Comparison of ENCODE assay signal across 19 cellular contexts in genomic region chr7:70353310-70353947, GRCh38.
DNase-seq lines count a peak whose midpoint lies in the region; TF ChIP-seq lines count a peak whose summit lies in the region.
"Had no signal": no experiment of that assay in that cellular context is flagged by ENCODE, and none has a peak within 500 bp of the region (broad histone marks: within the 10 kb centered on the region; RNA-seq: fewer than 3 reads in every experiment).

No MANE protein-coding gene starts in this region.

- no peak overlapping the region for H3K4me3 ChIP-seq in GM23248
- no peak overlapping the region for H3K4me3 ChIP-seq in fibroblast of mammary gland (ENCODE audit: control insufficient read depth, low read depth, low read length)
- H3K4me3 ChIP-seq: A549, left ventricle myocardium inferior had no signal

- no peaks in the 10 kb centered on the region for H3K27me3 ChIP-seq in GM23248 (replicated peaks; ENCODE audit: insufficient read depth)

- no peak overlapping the region for H3K27ac ChIP-seq in GM23248
- H3K27ac ChIP-seq: A549, left ventricle myocardium inferior had no signal

- no peaks in the 10 kb centered on the region for H3K4me1 ChIP-seq in GM23248 (ENCODE audit: insufficient read depth)
- H3K4me1 ChIP-seq: A549 had no signal

- H3K79me2 ChIP-seq in GM23248 (ENCODE audit: insufficient read depth): no peaks in the 10 kb centered on the region

- in situ Hi-C loops in GM23248 (cut with MboI): no loop called here

- H3K9me3 ChIP-seq in GM23248 (ENCODE audit: low read depth): no peaks in the 10 kb centered on the region
- H3K9me3 ChIP-seq: A549, left ventricle myocardium inferior had no signal

- no peak overlapping the region for H3K27ac Mint-ChIP-seq in activated T-helper 1 cell treated with anti-CD3 and anti-CD28 coated beads, Interleukin-12 subunit alpha, Interleukin-12 subunit beta, Interleukin-2, Interleukin-4 antibody, amounts not matched to agents 30 ng/mL and 10 ng/mL and 1 ng/mL, durations not matched to agents 14 hours and 24 hours and 36 hours
- H3K27ac Mint-ChIP-seq: activated CD4-positive, alpha-beta T cell treated with anti-CD3 and anti-CD28 coated beads, Interleukin-2, amount 10 ng/mL, durations not matched to agents 24 days and 14 days; IgD-negative memory B cell had no signal

- H3K4me3 Mint-ChIP-seq in activated T-helper 1 cell treated with anti-CD3 and anti-CD28 coated beads, Interleukin-12 subunit alpha, Interleukin-12 subunit beta, Interleukin-2, Interleukin-4 antibody, amounts not matched to agents 30 ng/mL and 10 ng/mL and 1 ng/mL, durations not matched to agents 14 hours and 24 hours and 36 hours: no peak overlapping the region
- H3K4me3 Mint-ChIP-seq: activated CD4-positive, alpha-beta T cell treated with anti-CD3 and anti-CD28 coated beads, Interleukin-2, amount 10 ng/mL, durations not matched to agents 24 days and 14 days; IgD-negative memory B cell had no signal

- intact Hi-C loops in activated T-helper 1 cell treated with anti-CD3 and anti-CD28 coated beads, Interleukin-12 subunit alpha, Interleukin-12 subunit beta, Interleukin-2, Interleukin-4 antibody, amounts not matched to agents 30 ng/mL and 10 ng/mL and 1 ng/mL, durations not matched to agents 14 hours and 24 hours and 36 hours (cut with micrococcal nuclease): no loop called here

- no peaks in the 10 kb centered on the region for H3K9me3 Mint-ChIP-seq in activated T-helper 1 cell treated with anti-CD3 and anti-CD28 coated beads, Interleukin-12 subunit alpha, Interleukin-12 subunit beta, Interleukin-2, Interleukin-4 antibody, amounts not matched to agents 30 ng/mL and 10 ng/mL and 1 ng/mL, durations not matched to agents 14 hours and 24 hours and 36 hours
- H3K9me3 Mint-ChIP-seq: activated CD4-positive, alpha-beta T cell treated with anti-CD3 and anti-CD28 coated beads, Interleukin-2, amount 10 ng/mL, durations not matched to agents 24 days and 14 days had no signal

- no peak for TF ChIP-seq CTCF in fibroblast of mammary gland (conservative IDR thresholded peaks at IDR 0.05; ENCODE audit: control insufficient read depth, insufficient read depth, low read depth, low read length)

- peak; percentile 57 for DNase-seq in AG08395 (ENCODE audit: low spot score)
- DNase-seq in GM23248: peak; percentile 18
- DNase-seq in NCI-H82 (lab: John Stamatoyannopoulos, UW): peak; percentile 89
- peak; percentile 64 for DNase-seq in fibroblast of mammary gland (ENCODE audit: low read depth)
- DNase-seq in activated CD4-positive, alpha-beta T cell treated with anti-CD3 and anti-CD28 coated beads, Interleukin-2, amount 50 U/mL, for 4 hours: no peak
- DNase-seq in activated T-helper 1 cell treated with anti-CD3 and anti-CD28 coated beads, Interleukin-12 subunit alpha, Interleukin-12 subunit beta, Interleukin-2, Interleukin-4 antibody, amounts not matched to agents 30 ng/mL and 10 ng/mL and 1 ng/mL, durations not matched to agents 14 hours and 24 hours and 36 hours (ENCODE audit: low spot score): no peak
- no peak for DNase-seq in retina
- no peak for DNase-seq in stimulated activated CD4-positive, alpha-beta T cell treated with anti-CD3 and anti-CD28 coated beads, Interleukin-2, amount 100 ng/mL, for 24 hours
- DNase-seq: activated CD4-positive, alpha-beta T cell treated with anti-CD3 and anti-CD28 coated beads, Interleukin-2, amount 10 ng/mL, durations not matched to agents 24 days and 14 days; activated CD8-positive, alpha-beta memory T cell treated with anti-CD3 and anti-CD28 coated beads, Interleukin-2, amount 50 U/mL, for 4 hours; activated gamma-delta T cell; DMS79; left ventricle myocardium inferior; NCI-H2107; occipital lobe; RPMI8226; substantia nigra had no signal

- no peaks in the 10 kb centered on the region for H3F3A ChIP-seq in GM23248 (ENCODE audit: insufficient read depth)

- H3K36me3 Mint-ChIP-seq in activated T-helper 1 cell treated with anti-CD3 and anti-CD28 coated beads, Interleukin-12 subunit alpha, Interleukin-12 subunit beta, Interleukin-2, Interleukin-4 antibody, amounts not matched to agents 30 ng/mL and 10 ng/mL and 1 ng/mL, durations not matched to agents 14 hours and 24 hours and 36 hours (ENCODE audit: low read depth): no peaks in the 10 kb centered on the region

- 29% methylated on average over 2 of the region's 2 CpGs for WGBS in GM23248 (ENCODE audit: low coverage in 1 of 2, low lambda C conversion rate in 2 of 2, missing lambda C conversion rate in 2 of 2), 2 experiments

- H3K4me1 Mint-ChIP-seq in activated T-helper 1 cell treated with anti-CD3 and anti-CD28 coated beads, Interleukin-12 subunit alpha, Interleukin-12 subunit beta, Interleukin-2, Interleukin-4 antibody, amounts not matched to agents 30 ng/mL and 10 ng/mL and 1 ng/mL, durations not matched to agents 14 hours and 24 hours and 36 hours (ENCODE audit: low read depth): peaks cover 5% of the 10 kb centered on the region

- no peaks in the 10 kb centered on the region for H3K27me3 Mint-ChIP-seq in activated T-helper 1 cell treated with anti-CD3 and anti-CD28 coated beads, Interleukin-12 subunit alpha, Interleukin-12 subunit beta, Interleukin-2, Interleukin-4 antibody, amounts not matched to agents 30 ng/mL and 10 ng/mL and 1 ng/mL, durations not matched to agents 14 hours and 24 hours and 36 hours (ENCODE audit: insufficient read depth)
- H3K27me3 Mint-ChIP-seq: activated CD4-positive, alpha-beta T cell treated with anti-CD3 and anti-CD28 coated beads, Interleukin-2, amount 10 ng/mL, durations not matched to agents 24 days and 14 days; IgD-negative memory B cell had no signal

- no peaks in the 10 kb centered on the region for H3K9me2 ChIP-seq in GM23248 (ENCODE audit: insufficient read depth)

- no peak overlapping the region for H3K9ac ChIP-seq in GM23248

- no peak overlapping the region for H2AFZ ChIP-seq in GM23248

- no peaks in the 10 kb centered on the region for H4K20me1 ChIP-seq in GM23248 (ENCODE audit: insufficient read depth)

- H3K36me3 ChIP-seq in GM23248 (ENCODE audit: low read depth): no peaks in the 10 kb centered on the region
- H3K36me3 ChIP-seq: left ventricle myocardium inferior had no signal

- no peak overlapping the region for H3K4me2 ChIP-seq in GM23248 (ENCODE audit: unreplicated experiment)
- H3K4me2 ChIP-seq: A549 had no signal

Comparison
In these comparisons a context has a peak if more than half of its experiments do, and no peak if none do; other contexts are left out.
1. DNase-seq: peak in AG08395 (single experiment), GM23248 (single experiment), NCI-H82 (single experiment) and fibroblast of mammary gland (single experiment); none in activated CD4-positive, alpha-beta T cell treated with anti-CD3 and anti-CD28 coated beads, Interleukin-2, amount 50 U/mL, for 4 hours (0 of 2), activated T-helper 1 cell treated with anti-CD3 and anti-CD28 coated beads, Interleukin-12 subunit alpha, Interleukin-12 subunit beta, Interleukin-2, Interleukin-4 antibody, amounts not matched to agents 30 ng/mL and 10 ng/mL and 1 ng/mL, durations not matched to agents 14 hours and 24 hours and 36 hours (single experiment), retina (single experiment) and stimulated activated CD4-positive, alpha-beta T cell treated with anti-CD3 and anti-CD28 coated beads, Interleukin-2, amount 100 ng/mL, for 24 hours (0 of 2).